Comparison of ENCODE assay signal across 1 cellular context in genomic region chr17:70053241-70054234, GRCh38.
TF ChIP-seq lines count a peak whose summit lies in the region.

No MANE protein-coding gene starts in this region.

TF ChIP-seq in HEK293, 187 proteins besides CTCF, POLR2A, EP300 and RAD21 (continued from another document):
- TF ChIP-seq ZBTB20 (tag by site-specific recombination; IDR thresholded peaks at IDR 0.05) (peak; percentile 45; the same call in 1 of the 2 replicates), ZBTB17 (tag by site-specific recombination; IDR thresholded peaks at IDR 0.05) (0 out of 2 replicates have a peak, but pooled peaks have one; percentile 25), TRIM28 (IDR thresholded peaks at IDR 0.05; ENCODE audit: borderline replicate concordance, low read length) (peak; percentile 41; the same call in 1 of the 2 replicates)
